ENCODE assay signal across 10 cellular contexts in genomic region chr7:20030915-20031362, GRCh38.
DNase-seq lines count a peak whose midpoint lies in the region; ATAC-seq and TF ChIP-seq lines count a peak whose summit lies in the region.
"Had no signal": no experiment of that assay in that cellular context is flagged by ENCODE, and none has a peak within 500 bp of the region (broad histone marks: within the 10 kb centered on the region; RNA-seq: fewer than 3 reads in every experiment).

No MANE protein-coding gene starts in this region.

- no peak overlapping the region for H3K27ac Mint-ChIP-seq in naive thymus-derived CD4-positive, alpha-beta T cell

- TF ChIP-seq CTCF in epithelial cell of proximal tubule (conservative IDR thresholded peaks at IDR 0.05; ENCODE audit: low read depth, low read length) (no peak), right atrium auricular region (IDR thresholded peaks at IDR 0.05) (no peak), WERI-Rb-1 (IDR thresholded peaks at IDR 0.05; ENCODE audit: low read depth, low read length) (no peak)

- H3K4me3 ChIP-seq in epithelial cell of proximal tubule (ENCODE audit: low read depth, low read length) (no peak overlapping the region), right atrium auricular region (no peak overlapping the region), WERI-Rb-1 (ENCODE audit: low read depth, low read length) (no peak overlapping the region)
- H3K4me3 ChIP-seq in naive thymus-derived CD4-positive, alpha-beta T cell (ENCODE audit: low read length) = no peak overlapping the region

- H3K27ac ChIP-seq in right atrium auricular region (no peak overlapping the region), WERI-Rb-1 (no peak overlapping the region)
- no peak overlapping the region for H3K27ac ChIP-seq in naive thymus-derived CD4-positive, alpha-beta T cell (ENCODE audit: low read depth, low read length)

- no peak overlapping the region for H3K4me3 Mint-ChIP-seq in naive thymus-derived CD4-positive, alpha-beta T cell

- POLR2A ChIA-PET in naive thymus-derived CD4-positive, alpha-beta T cell (lab: Charles Lee) = no interaction called here

- peaks cover 0 to 3% (median 0%) of the 10 kb centered on the region in 5 donors for H3K27me3 Mint-ChIP-seq in naive thymus-derived CD4-positive, alpha-beta T cell

- intact Hi-C loops in naive thymus-derived CD4-positive, alpha-beta T cell (cut with micrococcal nuclease) = no loop called here

- DNase-seq in GM04504 (ENCODE audit: low read depth) = peak; percentile 34
- DNase-seq in epithelial cell of proximal tubule (ENCODE audit: low read depth) = peak; percentile 37
- DNase-seq in right atrium auricular region (ENCODE audit: low spot score) = no peak
- DNase-seq in SKM-1 (lab: John Stamatoyannopoulos, UW; ENCODE audit: unreplicated experiment) = no peak
- DNase-seq in naive thymus-derived CD4-positive, alpha-beta T cell = no peak
- no peak for DNase-seq in WERI-Rb-1
- DNase-seq: central memory CD4-positive, alpha-beta T cell; DMS153 had no signal

- H3K4me1 ChIP-seq in right atrium auricular region = no peaks in the 10 kb centered on the region
- H3K4me1 ChIP-seq in naive thymus-derived CD4-positive, alpha-beta T cell (ENCODE audit: control insufficient read depth in 2 of 2, insufficient read depth in 2 of 2, low read length in 2 of 2) = no peaks in the 10 kb centered on the region

- CTCF ChIA-PET in naive thymus-derived CD4-positive, alpha-beta T cell (lab: Charles Lee) = no interaction called here

- H3K36me3 Mint-ChIP-seq in naive thymus-derived CD4-positive, alpha-beta T cell = no peaks in the 10 kb centered on the region

- H3K27me3 ChIP-seq in right atrium auricular region (no peaks in the 10 kb centered on the region), WERI-Rb-1 (ENCODE audit: insufficient read depth, low read depth, severe bottlenecking) (no peaks in the 10 kb centered on the region)
- no peaks in the 10 kb centered on the region for H3K27me3 ChIP-seq in naive thymus-derived CD4-positive, alpha-beta T cell (ENCODE audit: control insufficient read depth in 2 of 2, insufficient read depth in 2 of 2, low read length in 2 of 2)

- H3K9me3 ChIP-seq in right atrium auricular region (no peaks in the 10 kb centered on the region), WERI-Rb-1 (ENCODE audit: severe bottlenecking) (no peaks in the 10 kb centered on the region)
- no peaks in the 10 kb centered on the region for H3K9me3 ChIP-seq in naive thymus-derived CD4-positive, alpha-beta T cell (ENCODE audit: control insufficient read depth in 2 of 3, low read length in 3 of 3)

- ATAC-seq in GM21528 (IDR thresholded peaks at IDR 0.05; ENCODE audit: low FRiP score, unreplicated experiment) (peak; percentile 37), HG03439 (IDR thresholded peaks at IDR 0.05; ENCODE audit: unreplicated experiment) (peak; percentile 44)
- ATAC-seq in naive thymus-derived CD4-positive, alpha-beta T cell = no peak

- peaks cover 0 to 10% (median 0%) of the 10 kb centered on the region in 11 donors for H3K9me3 Mint-ChIP-seq in naive thymus-derived CD4-positive, alpha-beta T cell

- H3K36me3 ChIP-seq in right atrium auricular region (no peaks in the 10 kb centered on the region), WERI-Rb-1 (no peaks in the 10 kb centered on the region)
- H3K36me3 ChIP-seq in naive thymus-derived CD4-positive, alpha-beta T cell (ENCODE audit: control insufficient read depth in 2 of 3, insufficient read depth in 3 of 3, low read length in 3 of 3) = no peaks in the 10 kb centered on the region

- H3K4me1 Mint-ChIP-seq in naive thymus-derived CD4-positive, alpha-beta T cell = peaks cover 0 to 2% (median 0%) of the 10 kb centered on the region in 7 donors

Comparison
In these comparisons a context has a peak if more than half of its experiments do, and no peak if none do; other contexts are left out.
1. DNase-seq: peak in GM04504 (single experiment) and epithelial cell of proximal tubule (single experiment); none in right atrium auricular region (single experiment), SKM-1 (single experiment), naive thymus-derived CD4-positive, alpha-beta T cell (0 of 9) and WERI-Rb-1 (single experiment).